Comparison of ENCODE assay signal across 8 cellular contexts in genomic region chr7:8217200-8218068, GRCh38. TPM values are rescaled to one million over a fixed set of nuclear protein-coding genes. Genes with fewer than 3 reads are reported as not detected.
DNase-seq lines count a peak whose midpoint lies in the region; ATAC-seq and TF ChIP-seq lines count a peak whose summit lies in the region.

No MANE protein-coding gene starts in this region.

- intact Hi-C loops in body of pancreas (cut with DNase I): no loop called here

- peak; percentile 48 to 80 (median 75) for TF ChIP-seq CTCF in body of pancreas (IDR thresholded peaks at IDR 0.05)

- H3K4me1 ChIP-seq in body of pancreas: peaks cover 9% of the 10 kb centered on the region
- H3K4me1 ChIP-seq in subcutaneous abdominal adipose tissue (ENCODE audit: control insufficient read depth in 5 of 5, insufficient read depth in 5 of 5, low read length in 5 of 5): peaks cover 0 to 39% (median 21%) of the 10 kb centered on the region in 5 donors

- no peak for TF ChIP-seq POLR2A in body of pancreas (IDR thresholded peaks at IDR 0.05)

- DNase-seq in activated T-cell treated with anti-CD3 and anti-CD28 coated beads for 24 hours (ENCODE audit: low read depth): peak; percentile 12
- no peak for DNase-seq in activated T-cell treated with anti-CD3 and anti-CD28 coated beads, Interleukin-2, amount 50 U/mL, for 1 hour
- peak; percentile 77 for DNase-seq in HT-29 (ENCODE audit: low spot score)
- peak; percentile 62 for DNase-seq in NCI-H774 (lab: John Stamatoyannopoulos, UW)
- DNase-seq in body of pancreas: peak in 1 of 4 donors; percentile 47
- peak; percentile 96 for DNase-seq in inferior parietal cortex (ENCODE audit: extremely low spot score)

- H3K9ac ChIP-seq in subcutaneous abdominal adipose tissue (ENCODE audit: low read length in 5 of 5): no peak overlapping the region

- no peak overlapping the region for H3K4me3 ChIP-seq in body of pancreas
- no peak overlapping the region for H3K4me3 ChIP-seq in subcutaneous abdominal adipose tissue (ENCODE audit: low read depth in 1 of 5, low read length in 5 of 5)

- ATAC-seq in body of pancreas: peak; percentile 77
- ATAC-seq in HG02642 (IDR thresholded peaks at IDR 0.05; ENCODE audit: poor library complexity, unreplicated experiment): no peak

- H3K9me3 ChIP-seq in body of pancreas (no peaks in the 10 kb centered on the region), subcutaneous abdominal adipose tissue (ENCODE audit: control insufficient read depth in 5 of 5, low read length in 5 of 5) (no peaks in the 10 kb centered on the region)

- H3K27ac ChIP-seq in body of pancreas (no peak overlapping the region), subcutaneous abdominal adipose tissue (ENCODE audit: low read depth, low read length) (peak overlapping the region; percentile 84)

- WGBS in body of pancreas, 2 donors: 53 to 55% methylated on average over 7 of the region's 7 CpGs

- H3K27me3 ChIP-seq in body of pancreas (no peaks in the 10 kb centered on the region), subcutaneous abdominal adipose tissue (ENCODE audit: control insufficient read depth in 5 of 5, insufficient read depth in 4 of 5, low read length in 5 of 5) (no peaks in the 10 kb centered on the region)

- peaks cover 0 to 4% of the 10 kb centered on the region in 2 donors for H3K36me3 ChIP-seq in body of pancreas (replicated peaks in 1 of 2; ENCODE audit: insufficient read depth in 1 of 2, low read depth in 2 of 2)
- peaks cover 0 to 16% (median 3%) of the 10 kb centered on the region in 5 donors for H3K36me3 ChIP-seq in subcutaneous abdominal adipose tissue (ENCODE audit: control insufficient read depth in 5 of 5, insufficient read depth in 5 of 5, low read length in 5 of 5)

RNA-seq across cellular contexts. Expression of gene ICA1, which starts 44.5 kb away (rescaled TPM):
- total RNA-seq in HT-29 (2014; rRNA removed; shearing (Covaris generic)): 15.6 and 22.6 TPM in 2 replicates
- total RNA-seq in body of pancreas: 100 to 1,000 TPM in 1 of 2 donors, 10 to 100 TPM in 1; 71.2 to 115 TPM
